ENCODE assay signal across 36 cellular contexts in the genomic region with DNA sequence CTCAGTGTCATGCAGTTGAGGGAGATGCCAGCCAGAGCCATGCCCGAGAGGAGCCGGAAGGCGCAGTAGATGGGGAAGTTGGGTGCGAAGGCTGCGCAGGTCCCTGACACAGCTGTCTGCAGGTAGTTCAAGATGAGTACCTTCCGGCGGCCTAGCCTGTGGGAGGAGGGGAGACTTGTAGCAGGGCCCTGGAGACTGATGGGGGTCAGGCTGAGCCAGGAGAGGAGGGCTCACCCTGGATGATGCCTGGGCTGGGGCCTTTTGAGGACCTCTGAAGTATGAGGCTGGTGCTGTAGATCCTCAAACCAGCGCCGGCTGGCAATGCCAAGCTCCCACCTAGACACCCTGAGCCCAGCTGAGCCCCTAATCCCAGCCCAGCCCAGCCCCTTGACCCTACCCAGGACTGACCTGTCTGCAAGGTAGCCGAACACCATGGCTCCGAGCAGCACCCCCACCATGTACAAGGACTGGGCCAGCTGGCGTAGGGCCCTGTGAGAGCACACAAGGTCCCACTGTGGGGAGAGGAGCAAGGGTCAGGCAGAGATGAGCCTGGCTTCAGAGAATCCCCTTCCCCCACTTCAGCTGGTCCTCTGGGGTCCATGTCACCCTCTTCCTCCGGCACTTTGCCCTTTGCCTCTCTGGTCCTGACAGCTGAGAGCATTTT. TPM values are rescaled to one million over a fixed set of nuclear protein-coding genes. Genes with fewer than 3 reads are reported as not detected.
"Had no signal": no experiment of that assay in that cellular context is flagged by ENCODE, and none has a peak within 500 bp of the region (broad histone marks: within the 10 kb centered on the region; RNA-seq: fewer than 3 reads in every experiment).

No MANE protein-coding gene starts in this region.

- DNase-seq: activated CD4-positive, alpha-beta memory T cell treated with anti-CD3 and anti-CD28 coated beads for 36 hours; activated CD4-positive, alpha-beta T cell treated with anti-CD3 and anti-CD28 coated beads for 36 hours; activated CD4-positive, alpha-beta T cell treated with anti-CD3 and anti-CD28 coated beads, Interleukin-2, amount 10 ng/mL, durations not matched to agents 24 days and 14 days; activated CD4-positive, CD25-positive, alpha-beta regulatory T cell; activated CD4-positive, CD25-positive, alpha-beta regulatory T cell treated with anti-CD3 and anti-CD28 coated beads, Interleukin-2, amount 50 U/mL, for 72 hours; activated CD8-positive, alpha-beta memory T cell treated with anti-CD3 and anti-CD28 coated beads, Interleukin-2, amount 10 ng/mL, durations not matched to agents 7 days and 5 days; activated CD8-positive, alpha-beta memory T cell treated with anti-CD3 and anti-CD28 coated beads, Interleukin-2, amount 50 U/mL, for 4 hours; activated CD8-positive, alpha-beta T cell treated with anti-CD3 and anti-CD28 coated beads, Interleukin-2, amount 10 ng/mL, durations not matched to agents 7 days and 5 days; activated effector memory CD4-positive, alpha-beta T cell treated with anti-CD3 and anti-CD28 coated beads, Interleukin-2, amount 50 U/mL, for 16 hours; activated naive CD4-positive, alpha-beta T cell treated with anti-CD3 and anti-CD28 coated beads for 36 hours; activated naive CD8-positive, alpha-beta T cell treated with anti-CD3 and anti-CD28 coated beads for 36 hours; activated naive CD8-positive, alpha-beta T cell treated with anti-CD3 and anti-CD28 coated beads, Interleukin-2, amount 50 U/mL, for 24 hours; activated T-cell treated with anti-CD3 and anti-CD28 coated beads, Interleukin-2, amount 50 U/mL, for 1 hour; activated T-cell treated with anti-CD3 and anti-CD28 coated beads, Interleukin-2, amount 50 U/mL, for 48 hours; adrenal gland; aorta; body of pancreas; effector CD8-positive, alpha-beta T cell; esophagus squamous epithelium; foreskin melanocyte; T-helper 2 cell had no signal

- H3K4me3 ChIP-seq: adrenal gland, body of pancreas, esophagus squamous epithelium, gastroesophageal sphincter had no signal

- H3K27me3 ChIP-seq: adrenal gland, body of pancreas, esophagus squamous epithelium, gastroesophageal sphincter had no signal

- H3K9me3 ChIP-seq: adrenal gland, body of pancreas, esophagus squamous epithelium, gastroesophageal sphincter had no signal

- H3K27ac ChIP-seq: adrenal gland, body of pancreas, epithelial cell of prostate, esophagus squamous epithelium, gastroesophageal sphincter had no signal

- H3K36me3 ChIP-seq: adrenal gland, esophagus squamous epithelium, gastroesophageal sphincter had no signal

- H3K4me1 ChIP-seq: adrenal gland, body of pancreas, esophagus squamous epithelium, gastroesophageal sphincter had no signal

- FAIRE-seq: colon, endometrium, endothelial cell of umbilical vein had no signal

- ATAC-seq: activated CD4-positive, alpha-beta T cell treated with anti-CD3 and anti-CD28 coated beads for 36 hours; activated CD8-positive, alpha-beta memory T cell treated with anti-CD3 and anti-CD28 coated beads, Interleukin-2, amount 10 ng/mL, durations not matched to agents 7 days and 5 days; activated CD8-positive, alpha-beta T cell treated with anti-CD3 and anti-CD28 coated beads, Interleukin-2, amount 10 ng/mL, durations not matched to agents 7 days and 5 days; body of pancreas; gastroesophageal sphincter had no signal

RNA-seq across cellular contexts. Expression of a gene that starts 1.1 kb away (rescaled TPM):
- total RNA-seq: activated CD4-positive, alpha-beta memory T cell treated with anti-CD3 and anti-CD28 coated beads for 36 hours; activated CD4-positive, alpha-beta T cell treated with anti-CD3 and anti-CD28 coated beads for 36 hours; activated CD4-positive, alpha-beta T cell treated with anti-CD3 and anti-CD28 coated beads, Interleukin-2, amount 10 ng/mL, durations not matched to agents 24 days and 14 days; activated CD8-positive, alpha-beta memory T cell treated with anti-CD3 and anti-CD28 coated beads for 36 hours; activated CD8-positive, alpha-beta memory T cell treated with anti-CD3 and anti-CD28 coated beads, Interleukin-2, amount 10 ng/mL, durations not matched to agents 7 days and 5 days; activated CD8-positive, alpha-beta T cell treated with anti-CD3 and anti-CD28 coated beads, Interleukin-2, amount 10 ng/mL, durations not matched to agents 7 days and 5 days; activated naive CD4-positive, alpha-beta T cell treated with anti-CD3 and anti-CD28 coated beads for 36 hours; activated naive CD8-positive, alpha-beta T cell treated with anti-CD3 and anti-CD28 coated beads for 36 hours; activated T-helper 1 cell treated with anti-CD3 and anti-CD28 coated beads, Interleukin-12 subunit alpha, Interleukin-12 subunit beta, Interleukin-2, Interleukin-4 antibody, amounts not matched to agents 30 ng/mL and 10 ng/mL and 1 ng/mL, durations not matched to agents 14 hours and 24 hours and 36 hours; activated T-helper 2 cell treated with anti-CD3 and anti-CD28 coated beads, Interferon-gamma antibody, Interleukin-2, Interleukin-4, amounts not matched to agents 10 μg/mL and 5 μg/mL and 100 μg/mL, durations not matched to agents 14 hours and 24 hours and 36 hours; adrenal gland; aorta; body of pancreas; chondrocyte; dermis microvascular lymphatic vessel endothelial cell; endothelial cell of umbilical vein; esophagus squamous epithelium; fibroblast of lung; fibroblast of villous mesenchyme; gastroesophageal sphincter; glomerular endothelial cell; T-helper 1 cell treated with Interleukin-12 subunit alpha and Interleukin-12 subunit beta and Interleukin-4 antibody, amounts not matched to agents 30 ng/mL and 1 ng/mL, for 36 hours had no signal
- polyA plus RNA-seq: adrenal gland, endothelial cell of umbilical vein, esophagus, fibroblast of lung had no signal

RNA-seq across cellular contexts. Expression of a gene that starts 32.0 kb away (rescaled TPM):
- total RNA-seq: activated CD4-positive, alpha-beta memory T cell treated with anti-CD3 and anti-CD28 coated beads for 36 hours; activated CD4-positive, alpha-beta T cell treated with anti-CD3 and anti-CD28 coated beads for 36 hours; activated CD4-positive, alpha-beta T cell treated with anti-CD3 and anti-CD28 coated beads, Interleukin-2, amount 10 ng/mL, durations not matched to agents 24 days and 14 days; activated CD8-positive, alpha-beta memory T cell treated with anti-CD3 and anti-CD28 coated beads for 36 hours; activated CD8-positive, alpha-beta memory T cell treated with anti-CD3 and anti-CD28 coated beads, Interleukin-2, amount 10 ng/mL, durations not matched to agents 7 days and 5 days; activated CD8-positive, alpha-beta T cell treated with anti-CD3 and anti-CD28 coated beads, Interleukin-2, amount 10 ng/mL, durations not matched to agents 7 days and 5 days; activated naive CD4-positive, alpha-beta T cell treated with anti-CD3 and anti-CD28 coated beads for 36 hours; activated naive CD8-positive, alpha-beta T cell treated with anti-CD3 and anti-CD28 coated beads for 36 hours; activated T-helper 1 cell treated with anti-CD3 and anti-CD28 coated beads, Interleukin-12 subunit alpha, Interleukin-12 subunit beta, Interleukin-2, Interleukin-4 antibody, amounts not matched to agents 30 ng/mL and 10 ng/mL and 1 ng/mL, durations not matched to agents 14 hours and 24 hours and 36 hours; activated T-helper 2 cell treated with anti-CD3 and anti-CD28 coated beads, Interferon-gamma antibody, Interleukin-2, Interleukin-4, amounts not matched to agents 10 μg/mL and 5 μg/mL and 100 μg/mL, durations not matched to agents 14 hours and 24 hours and 36 hours; adrenal gland; aorta; body of pancreas; chondrocyte; dermis microvascular lymphatic vessel endothelial cell; endothelial cell of umbilical vein; esophagus squamous epithelium; fibroblast of lung; fibroblast of villous mesenchyme; gastroesophageal sphincter; glomerular endothelial cell; T-helper 1 cell treated with Interleukin-12 subunit alpha and Interleukin-12 subunit beta and Interleukin-4 antibody, amounts not matched to agents 30 ng/mL and 1 ng/mL, for 36 hours had no signal
- polyA plus RNA-seq: adrenal gland, aorta, endothelial cell of umbilical vein, esophagus, fibroblast of lung had no signal
